Comparison of ENCODE assay signal across 11 cellular contexts in genomic region chr3:17730318-17730967, GRCh38. TPM values are rescaled to one million over a fixed set of nuclear protein-coding genes. Genes with fewer than 3 reads are reported as not detected.
DNase-seq lines count a peak whose midpoint lies in the region; ATAC-seq, FAIRE-seq and TF ChIP-seq lines count a peak whose summit lies in the region.
"Had no signal": no experiment of that assay in that cellular context is flagged by ENCODE, and none has a peak within 500 bp of the region (broad histone marks: within the 10 kb centered on the region; RNA-seq: fewer than 3 reads in every experiment).

No MANE protein-coding gene starts in this region.

- POLR2A ChIA-PET in AG04450 (lab: Yijun Ruan, JAX): no interaction called here

- ATAC-seq in GM18868 (IDR thresholded peaks at IDR 0.05; ENCODE audit: unreplicated experiment) (no peak), HG02763 (IDR thresholded peaks at IDR 0.05; ENCODE audit: unreplicated experiment) (no peak), GM21390 (IDR thresholded peaks at IDR 0.05; ENCODE audit: unreplicated experiment) (no peak)

- no peak for FAIRE-seq in RCC 7860 (lab: Jason Lieb, UNC)
- FAIRE-seq: islet of Langerhans had no signal

- H3K9me3 ChIP-seq in AG04450 (ENCODE audit: control insufficient read depth, insufficient read depth, low read length): no peaks in the 10 kb centered on the region; the same call in 1 of the 2 replicates
- H3K9me3 ChIP-seq: upper lobe of left lung had no signal

- H3K27ac ChIP-seq in AG04450 (ENCODE audit: low read depth, low read length): no peak overlapping the region
- H3K27ac ChIP-seq: upper lobe of left lung had no signal

- no peak for TF ChIP-seq CTCF in AG04450 (IDR thresholded peaks at IDR 0.05; ENCODE audit: low read depth, low read length)
- TF ChIP-seq CTCF in fibroblast of villous mesenchyme (IDR thresholded peaks at IDR 0.05; ENCODE audit: insufficient read depth, low read depth, low read length): no peak

- CTCF ChIA-PET in AG04450 (lab: Charles Lee): no interaction called here

- H3K4me3 ChIP-seq in AG04450 (ENCODE audit: low read depth, low read length): no peak overlapping the region
- H3K4me3 ChIP-seq in fibroblast of villous mesenchyme (ENCODE audit: low read depth, low read length): no peak overlapping the region
- H3K4me3 ChIP-seq: upper lobe of left lung had no signal

- DNase-seq in AG04450 (ENCODE audit: low read depth, low spot score): peak; percentile 6
- DNase-seq in HT-29 (ENCODE audit: low spot score): peak; percentile 57
- DNase-seq in RCC 7860 (ENCODE audit: low spot score): peak; percentile 11
- DNase-seq in fibroblast of villous mesenchyme (ENCODE audit: low read depth): peak; percentile 53
- no peak for DNase-seq in AML-193 (lab: John Stamatoyannopoulos, UW)
- DNase-seq: T-helper 9 cell had no signal

- no peaks in the 10 kb centered on the region for H3K27me3 ChIP-seq in AG04450 (ENCODE audit: control insufficient read depth, insufficient read depth, low read length)
- H3K27me3 ChIP-seq: upper lobe of left lung had no signal

RNA-seq across cellular contexts. Expression of gene TBC1D5, which starts 12.0 kb away (rescaled TPM):
- polyA plus RNA-seq in AG04450 (2011; rRNA removed): 35.5 and 44.6 TPM in 2 replicates
- 38.5 and 61.8 TPM in 2 replicates for polyA minus RNA-seq in AG04450 (2011; rRNA and poly(A)+ RNA removed)
- 9.8 and 13.0 TPM in 2 replicates for total RNA-seq in HT-29 (2014; rRNA removed; shearing (Covaris generic))
- total RNA-seq in fibroblast of villous mesenchyme: 92.1 and 107 TPM in 2 replicates

Comparison
In these comparisons a context has a peak if more than half of its experiments do, and no peak if none do; other contexts are left out.
1. DNase-seq: peak in AG04450 (single experiment), HT-29 (single experiment), RCC 7860 (single experiment) and fibroblast of villous mesenchyme (single experiment); none in AML-193 (0 of 2).